8 cellular contexts compared by ENCODE assay signal in genomic region chr9:81686614-81687520, GRCh38. TPM values are rescaled to one million over a fixed set of nuclear protein-coding genes. Genes with fewer than 3 reads are reported as not detected.
DNase-seq lines count a peak whose midpoint lies in the region; TF ChIP-seq lines count a peak whose summit lies in the region.

No MANE protein-coding gene starts in this region.

- peak; percentile 49 for DNase-seq in stimulated activated CD4-positive, alpha-beta T cell treated with anti-CD3 and anti-CD28 coated beads, Interleukin-15, amount 100 ng/mL, for 24 hours
- no peak for DNase-seq in stimulated activated CD4-positive, alpha-beta T cell treated with anti-CD3 and anti-CD28 coated beads, Interleukin-2, amount 100 ng/mL, for 48 hours
- peak; percentile 86 for DNase-seq in M059J (ENCODE audit: low read depth)
- DNase-seq in SHP77 (lab: John Stamatoyannopoulos, UW): peak; percentile 62 to 66
- peak; percentile 9 to 13 for DNase-seq in cerebellar nuclear complex (lab: John Stamatoyannopoulos, UW)
- DNase-seq in iPS-NIHi7 (ENCODE audit: extremely low spot score): peak; percentile 75
- DNase-seq in retinal pigment epithelial cell (ENCODE audit: low read depth): peak; percentile 46
- no peak for DNase-seq in KG1 (lab: John Stamatoyannopoulos, UW)

- H3K4me3 ChIP-seq in retinal pigment epithelial cell (ENCODE audit: low read length): peak overlapping the region; percentile 95

- peak; percentile 57 for TF ChIP-seq CTCF in retinal pigment epithelial cell (conservative IDR thresholded peaks at IDR 0.05; ENCODE audit: low read depth, low read length)

RNA-seq across cellular contexts. Expression of gene TLE1, which starts 2.5 kb away (rescaled TPM):
- total RNA-seq in M059J (2014; rRNA removed; shearing (Covaris generic)): 21.9 and 31.7 TPM in 2 replicates

Comparison
In these comparisons a context has a peak if more than half of its experiments do, and no peak if none do; other contexts are left out.
1. DNase-seq: peak in stimulated activated CD4-positive, alpha-beta T cell treated with anti-CD3 and anti-CD28 coated beads, Interleukin-15, amount 100 ng/mL, for 24 hours (single experiment), M059J (single experiment), SHP77 (2 of 2), cerebellar nuclear complex (2 of 2), iPS-NIHi7 (single experiment) and retinal pigment epithelial cell (single experiment); none in stimulated activated CD4-positive, alpha-beta T cell treated with anti-CD3 and anti-CD28 coated beads, Interleukin-2, amount 100 ng/mL, for 48 hours (0 of 2) and KG1 (single experiment).